1 cellular context compared by ENCODE assay signal in genomic region chr10:113128450-113129105, GRCh38.
TF ChIP-seq lines count a peak whose summit lies in the region.

No MANE protein-coding gene starts in this region.

TF ChIP-seq in H1, 55 proteins besides CTCF, POLR2A, EP300 and RAD21 (continued from another document):
- TF ChIP-seq NANOG (IDR thresholded peaks at IDR 0.05; ENCODE audit: insufficient read depth, low read depth, low read length, poor library complexity, severe bottlenecking), result no peak
